35 cellular contexts compared by ENCODE assay signal in the genomic region with DNA sequence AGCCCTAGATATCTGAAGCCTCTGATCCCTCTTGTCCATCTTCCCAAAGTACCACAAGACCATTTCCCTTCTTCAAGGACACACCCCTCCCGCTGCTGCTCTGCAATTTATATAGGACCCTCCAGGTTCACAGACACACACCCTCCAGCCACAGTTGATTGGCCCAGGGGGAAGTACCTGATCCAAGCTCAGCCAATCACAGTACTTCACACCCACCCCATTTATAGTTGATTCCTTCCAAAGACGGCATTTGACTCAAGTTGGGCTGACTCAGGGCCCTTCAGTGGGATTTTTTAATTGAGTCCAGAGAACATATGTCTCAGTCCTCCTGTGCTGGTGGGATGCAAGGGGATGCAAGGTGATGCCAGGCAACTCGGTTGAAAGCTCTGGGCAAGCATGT. TPM values are rescaled to one million over a fixed set of nuclear protein-coding genes. Genes with fewer than 3 reads are reported as not detected.
"Had no signal": no experiment of that assay in that cellular context is flagged by ENCODE, and none has a peak within 500 bp of the region (broad histone marks: within the 10 kb centered on the region; RNA-seq: fewer than 3 reads in every experiment).

No MANE protein-coding gene starts in this region.

- H3K27me3 Mint-ChIP-seq: activated naive CD4-positive, alpha-beta T cell treated with anti-CD3 and anti-CD28 coated beads, Interleukin-2, amount 50 U/mL, for 24 hours; activated naive CD8-positive, alpha-beta T cell treated with anti-CD3 and anti-CD28 coated beads, Interleukin-2, amount 10 ng/mL, durations not matched to agents 7 days and 5 days; activated T-helper 17 cell treated with anti-CD3 and anti-CD28 coated beads, Interleukin-2, amount 50 U/mL, for 72 hours; T-cell had no signal

- H3K9me3 ChIP-seq: ascending aorta, MG63, Peyer's patch had no signal

- H3K36me3 Mint-ChIP-seq: activated naive CD4-positive, alpha-beta T cell treated with anti-CD3 and anti-CD28 coated beads, Interleukin-2, amount 50 U/mL, for 24 hours; activated naive CD8-positive, alpha-beta T cell treated with anti-CD3 and anti-CD28 coated beads, Interleukin-2, amount 10 ng/mL, durations not matched to agents 7 days and 5 days; T-cell had no signal

- H3K4me3 ChIP-seq: ascending aorta, cardiac muscle cell, MG63, Peyer's patch had no signal

- H3K27ac ChIP-seq: ascending aorta, cardiac muscle cell, Peyer's patch, WERI-Rb-1 had no signal

- H3K4me1 ChIP-seq: ascending aorta, Peyer's patch had no signal

- H3K36me3 ChIP-seq: ascending aorta, cardiac muscle cell, MG63, Peyer's patch, WERI-Rb-1 had no signal

- H3K4me3 Mint-ChIP-seq: activated CD4-positive, alpha-beta T cell treated with anti-CD3 and anti-CD28 coated beads, Interleukin-2, amount 10 ng/mL, durations not matched to agents 24 days and 14 days; activated naive CD4-positive, alpha-beta T cell treated with anti-CD3 and anti-CD28 coated beads, Interleukin-2, amount 50 U/mL, for 24 hours; activated naive CD8-positive, alpha-beta T cell treated with anti-CD3 and anti-CD28 coated beads, Interleukin-2, amount 10 ng/mL, durations not matched to agents 7 days and 5 days; activated T-cell treated with anti-CD3 and anti-CD28 coated beads, Interleukin-2, amount 50 U/mL, for 72 hours; activated T-helper 17 cell treated with anti-CD3 and anti-CD28 coated beads, Interleukin-2, amount 50 U/mL, for 72 hours; T-cell had no signal

- H3K9me3 Mint-ChIP-seq: activated CD4-positive, alpha-beta T cell treated with anti-CD3 and anti-CD28 coated beads, Interleukin-2, amount 10 ng/mL, durations not matched to agents 24 days and 14 days; activated naive CD4-positive, alpha-beta T cell treated with anti-CD3 and anti-CD28 coated beads, Interleukin-2, amount 50 U/mL, for 24 hours; activated naive CD8-positive, alpha-beta T cell treated with anti-CD3 and anti-CD28 coated beads, Interleukin-2, amount 10 ng/mL, durations not matched to agents 7 days and 5 days; activated T-helper 17 cell treated with anti-CD3 and anti-CD28 coated beads, Interleukin-2, amount 50 U/mL, for 72 hours; T-cell had no signal

- H3K4me1 Mint-ChIP-seq: activated CD4-positive, alpha-beta T cell treated with anti-CD3 and anti-CD28 coated beads, Interleukin-2, amount 10 ng/mL, durations not matched to agents 24 days and 14 days; activated naive CD8-positive, alpha-beta T cell treated with anti-CD3 and anti-CD28 coated beads, Interleukin-2, amount 10 ng/mL, durations not matched to agents 7 days and 5 days; activated T-helper 17 cell treated with anti-CD3 and anti-CD28 coated beads, Interleukin-2, amount 50 U/mL, for 72 hours had no signal

- H3K27me3 ChIP-seq: ascending aorta, cardiac muscle cell, MG63, Peyer's patch had no signal

- DNase-seq: activated CD4-positive, alpha-beta T cell treated with anti-CD3 and anti-CD28 coated beads for 1 hour; activated CD4-positive, alpha-beta T cell treated with anti-CD3 and anti-CD28 coated beads, Interleukin-2, amount 10 ng/mL, durations not matched to agents 24 days and 14 days; activated CD4-positive, alpha-beta T cell treated with anti-CD3 and anti-CD28 coated beads, Interleukin-2, amount 50 U/mL, for 4 hours; activated CD4-positive, CD25-positive, alpha-beta regulatory T cell; activated gamma-delta T cell; activated naive CD4-positive, alpha-beta T cell treated with Interleukin-2 at 50 U/mL for 16 hours; activated naive CD8-positive, alpha-beta T cell treated with anti-CD3 and anti-CD28 coated beads, Interleukin-2, amount 10 ng/mL, durations not matched to agents 7 days and 5 days; activated T-cell treated with anti-CD3 and anti-CD28 coated beads, Interleukin-2, amount 50 U/mL, for 1 hour; activated T-cell treated with anti-CD3 and anti-CD28 coated beads, Interleukin-2, amount 50 U/mL, for 72 hours; amygdala; Kasumi-1; KG1; MG63; NCI-H1048; NCI-H1105 treated with DMSO at 0.1 percent for 48 hours; NCI-H1436; NCI-H1694; NCI-H1930; NCI-H2081 treated with DMSO at 0.1 percent for 48 hours; NCI-H345; NCI-H524 treated with DMSO at 0.1 percent for 48 hours; NK-92 treated with Interleukin-12 subunit alpha and Interleukin-12 subunit beta, amount 100 ng/mL, for 24 hours; PC-3; Peyer's patch; RPMI8226; SIG-M5; T-cell; T-helper 2 cell; T1000; WERI-Rb-1 had no signal

- H3K27ac Mint-ChIP-seq: activated CD4-positive, alpha-beta T cell treated with anti-CD3 and anti-CD28 coated beads, Interleukin-2, amount 10 ng/mL, durations not matched to agents 24 days and 14 days; activated naive CD4-positive, alpha-beta T cell treated with anti-CD3 and anti-CD28 coated beads, Interleukin-2, amount 50 U/mL, for 24 hours; activated T-cell treated with anti-CD3 and anti-CD28 coated beads, Interleukin-2, amount 50 U/mL, for 72 hours; activated T-helper 17 cell treated with anti-CD3 and anti-CD28 coated beads, Interleukin-2, amount 50 U/mL, for 72 hours; T-cell had no signal

- ATAC-seq: activated T-cell treated with anti-CD3 and anti-CD28 coated beads, Interleukin-2, amount 50 U/mL, for 72 hours; activated T-helper 17 cell treated with anti-CD3 and anti-CD28 coated beads, Interleukin-2, amount 50 U/mL, for 72 hours; PC-3; SK-N-SH treated with all-trans-retinoic acid at 6 μM for 48 hours; T-cell had no signal

RNA-seq across cellular contexts. Expression of a gene that starts 59.2 kb away (rescaled TPM):
- total RNA-seq: PC-3 had no signal
